Comparison of ENCODE assay signal across 17 cellular contexts in the genomic region with DNA sequence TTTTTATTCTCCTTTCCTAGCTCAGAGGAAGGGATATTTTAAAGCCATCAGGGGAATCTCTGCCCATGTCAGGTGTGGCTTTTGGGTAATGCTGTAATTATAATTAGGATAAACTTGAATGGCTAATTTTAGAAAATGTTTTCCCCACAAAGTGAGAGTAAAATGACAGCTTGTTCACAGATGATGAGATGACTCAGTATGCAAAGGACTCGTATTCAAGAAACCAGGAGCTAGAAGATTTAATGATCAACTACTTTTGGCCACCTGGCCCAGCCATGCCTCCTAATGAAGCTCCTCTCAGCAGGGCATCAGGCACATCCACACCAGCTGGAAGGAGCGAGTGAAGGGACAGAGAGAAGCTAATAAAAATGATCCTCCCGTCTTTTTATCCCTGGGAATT. TPM values are rescaled to one million over a fixed set of nuclear protein-coding genes. Genes with fewer than 3 reads are reported as not detected.
A peak's percentile ranks its signal among the peaks of the same experiment; 100 is the strongest.
DNase-seq lines count a peak whose midpoint lies in the region; ATAC-seq and TF ChIP-seq lines count a peak whose summit lies in the region.
"Had no signal": no experiment of that assay in that cellular context is flagged by ENCODE, and none has a peak within 500 bp of the region (broad histone marks: within the 10 kb centered on the region; RNA-seq: fewer than 3 reads in every experiment).

No MANE protein-coding gene starts in this region.

- H3K27me3 ChIP-seq in mesendoderm (ENCODE audit: insufficient read depth, low read length, poor library complexity) (no peaks in the 10 kb centered on the region), brain microvascular endothelial cell (replicated peaks) (no peaks in the 10 kb centered on the region)

- H3K4me2 ChIP-seq in mesendoderm (ENCODE audit: low read length): no peak overlapping the region

- no peak overlapping the region for H3K27ac ChIP-seq in mesendoderm (ENCODE audit: low read depth, low read length)
- H3K27ac ChIP-seq in brain microvascular endothelial cell: no peak overlapping the region
- H3K27ac ChIP-seq: epithelial cell of prostate, parathyroid adenoma had no signal

- no peak overlapping the region for H2AK5ac ChIP-seq in mesendoderm (ENCODE audit: low read length)

- H3K56ac ChIP-seq in mesendoderm (ENCODE audit: low read length): no peak overlapping the region

- no peaks in the 10 kb centered on the region for H3K79me1 ChIP-seq in mesendoderm (ENCODE audit: low read length)

- no peak overlapping the region for H2BK15ac ChIP-seq in mesendoderm (replicated peaks; ENCODE audit: low read depth)

- no peaks in the 10 kb centered on the region for H3K36me3 ChIP-seq in mesendoderm (ENCODE audit: control insufficient read depth, insufficient read depth, low read length)
- no peaks in the 10 kb centered on the region for H3K36me3 ChIP-seq in brain microvascular endothelial cell (replicated peaks)

- no peak overlapping the region for H2BK5ac ChIP-seq in mesendoderm (ENCODE audit: low read length)

- no peak overlapping the region for H3K9ac ChIP-seq in mesendoderm (ENCODE audit: low read length)
- H3K9ac ChIP-seq: parathyroid adenoma had no signal

- DNase-seq in mesendoderm (no peak), brain microvascular endothelial cell (no peak), NCI-H446 treated with DMSO at 0.1 percent for 48 hours (lab: John Stamatoyannopoulos, UW) (no peak), amniotic stem cell (lab: John Stamatoyannopoulos, UW) (no peak)
- DNase-seq: activated CD4-positive, alpha-beta T cell treated with anti-CD3 and anti-CD28 coated beads, Interleukin-2, amount 50 U/mL, for 1 hour; anterior cingulate cortex; CD8-positive, alpha-beta T cell; GF-D8; head of caudate nucleus; NK-92 treated with Interleukin-12 subunit alpha and Interleukin-12 subunit beta, amount 100 ng/mL, for 24 hours; stimulated activated CD4-positive, alpha-beta T cell treated with anti-CD3 and anti-CD28 coated beads, Interleukin-15, amount 100 ng/mL, for 24 hours had no signal

- no peak overlapping the region for H3K23ac ChIP-seq in mesendoderm (ENCODE audit: low read length)

- no peak overlapping the region for H3K4ac ChIP-seq in mesendoderm (ENCODE audit: low read depth, low read length)

- H3K4me3 ChIP-seq in mesendoderm (ENCODE audit: low read length) (no peak overlapping the region), brain microvascular endothelial cell (ENCODE audit: low read depth, low read length) (no peak overlapping the region)

- no CpG with 5 or more reads among the region's 3 CpGs for WGBS in mesendoderm (ENCODE audit: extremely low coverage, insufficient coverage, low lambda C conversion rate)

- no peak for TF ChIP-seq CTCF in brain microvascular endothelial cell (IDR thresholded peaks at IDR 0.05; ENCODE audit: low read depth, low read length, missing control alignments)

- H2BK120ac ChIP-seq in mesendoderm (ENCODE audit: low read depth, low read length): no peak overlapping the region

- no peaks in the 10 kb centered on the region for H3K4me1 ChIP-seq in mesendoderm (ENCODE audit: control insufficient read depth, low read depth, low read length)
- H3K4me1 ChIP-seq: parathyroid adenoma had no signal

- H4K8ac ChIP-seq in mesendoderm (ENCODE audit: low read depth, low read length): no peak overlapping the region

- in situ Hi-C loops in brain microvascular endothelial cell (cut with HindIII; ENCODE audit: low pct_ligation_motif_present, low sequenced_read_pairs): no loop called here

- no peak overlapping the region for H3K18ac ChIP-seq in mesendoderm (ENCODE audit: low read length)

- ATAC-seq in GM18498 (IDR thresholded peaks at IDR 0.05; ENCODE audit: unreplicated experiment): peak; percentile 71
- peak; percentile 90 for ATAC-seq in GM19395 (IDR thresholded peaks at IDR 0.05; ENCODE audit: unreplicated experiment)
- ATAC-seq in HG02759 (IDR thresholded peaks at IDR 0.05; ENCODE audit: unreplicated experiment): peak; percentile 91
- peak; percentile 91 for ATAC-seq in HG03378 (IDR thresholded peaks at IDR 0.05; ENCODE audit: unreplicated experiment)
- ATAC-seq: CD8-positive, alpha-beta T cell had no signal

- H4K5ac ChIP-seq in mesendoderm (ENCODE audit: low read length): no peak overlapping the region

- H3K79me2 ChIP-seq in mesendoderm (ENCODE audit: control insufficient read depth, insufficient read depth, low read length): no peaks in the 10 kb centered on the region
- H3K79me2 ChIP-seq: parathyroid adenoma had no signal

RNA-seq across cellular contexts. Expression of gene PLEKHG7, which starts 29.0 kb away (rescaled TPM):
- not detected for polyA plus RNA-seq in mesendoderm (2013, experiment 1 of 2)
- 0.01 TPM for polyA plus RNA-seq in mesendoderm (2013, experiment 2 of 2)
